Comparison of ENCODE assay signal across 11 cellular contexts in the genomic region with DNA sequence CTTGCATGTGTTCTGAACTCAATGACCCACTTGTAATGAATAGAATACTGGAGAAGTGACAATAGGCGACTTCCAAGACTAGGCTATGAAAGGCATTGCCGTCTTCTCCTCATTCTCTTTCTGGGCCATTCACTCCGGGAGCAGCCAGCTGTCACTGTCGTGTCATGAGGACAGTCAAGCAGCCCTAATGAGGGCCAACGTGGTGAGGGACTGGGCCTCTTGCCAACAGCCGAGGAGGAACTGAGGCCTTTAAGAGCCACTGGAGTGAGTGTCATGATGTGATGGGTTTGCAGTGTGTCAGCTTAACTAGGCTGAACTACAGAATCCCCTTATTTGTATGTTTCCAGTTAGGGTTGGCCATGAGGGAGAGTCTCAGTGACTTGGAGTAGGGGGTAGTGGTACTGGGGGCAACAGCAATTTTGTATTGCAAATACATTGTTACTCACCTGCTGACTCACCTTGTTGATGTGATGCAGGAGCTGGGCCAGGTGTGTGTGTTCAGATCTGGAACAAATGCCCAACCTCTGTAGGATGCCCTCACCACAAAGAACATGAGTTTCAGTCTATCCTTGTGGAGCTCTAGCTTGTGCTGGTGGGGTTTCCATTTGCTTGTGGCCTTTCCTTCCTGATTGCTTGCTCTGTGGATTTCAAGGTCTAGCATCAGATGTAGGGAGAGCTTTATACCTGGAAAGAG.
DNase-seq lines count a peak whose midpoint lies in the region; ATAC-seq and TF ChIP-seq lines count a peak whose summit lies in the region.
"Had no signal": no experiment of that assay in that cellular context is flagged by ENCODE, and none has a peak within 500 bp of the region (broad histone marks: within the 10 kb centered on the region; RNA-seq: fewer than 3 reads in every experiment).

No MANE protein-coding gene starts in this region.

- intact Hi-C loops in dorsolateral prefrontal cortex (cut with DNase I), result no loop called here

- H3K4me3 ChIP-seq in dorsolateral prefrontal cortex, result no peak overlapping the region
- H3K4me3 ChIP-seq: GM23248 had no signal

- peak overlapping the region; percentile 30 for H3K27ac Mint-ChIP-seq in activated naive CD4-positive, alpha-beta T cell treated with anti-CD3 and anti-CD28 coated beads, Interleukin-2, amount 50 U/mL, for 24 hours
- H3K27ac Mint-ChIP-seq in activated naive CD4-positive, alpha-beta T cell treated with anti-CD3 and anti-CD28 coated beads, Interleukin-2, amount 10 ng/mL, durations not matched to agents 7 days and 5 days, result no peak overlapping the region
- no peak overlapping the region for H3K27ac Mint-ChIP-seq in stimulated activated memory B cell treated with anti-CD40 and anti-IgM and Interleukin-4, amounts not matched to agents 10 μg/mL and 1 μg/mL and 100 μg/mL, for 72 hours

- CTCF ChIA-PET in activated naive CD4-positive, alpha-beta T cell treated with anti-CD3 and anti-CD28 coated beads, Interleukin-2, amount 10 ng/mL, durations not matched to agents 7 days and 5 days (lab: Charles Lee), result interaction anchor here (0.8 kb wide), 1 partner anchor 14 kb away, joined by 3 read pairs; no protein-coding TSS in a partner anchor

- H3K4me1 Mint-ChIP-seq in activated naive CD4-positive, alpha-beta T cell treated with anti-CD3 and anti-CD28 coated beads, Interleukin-2, amount 50 U/mL, for 24 hours, result peaks cover 8% of the 10 kb centered on the region
- H3K4me1 Mint-ChIP-seq in activated naive CD4-positive, alpha-beta T cell treated with anti-CD3 and anti-CD28 coated beads, Interleukin-2, amount 10 ng/mL, durations not matched to agents 7 days and 5 days, result peaks cover 9% of the 10 kb centered on the region
- peaks cover 8% of the 10 kb centered on the region for H3K4me1 Mint-ChIP-seq in activated T-cell treated with anti-CD3 and anti-CD28 coated beads, Interleukin-2, amount 50 U/mL, for 4 hours (ENCODE audit: low read depth)
- H3K4me1 Mint-ChIP-seq in stimulated activated memory B cell treated with anti-CD40 and anti-IgM and Interleukin-4, amounts not matched to agents 10 μg/mL and 1 μg/mL and 100 μg/mL, for 72 hours, result peaks cover 12% of the 10 kb centered on the region

- DNase-seq in activated naive CD4-positive, alpha-beta T cell treated with anti-CD3 and anti-CD28 coated beads, Interleukin-2, amount 10 ng/mL, durations not matched to agents 7 days and 5 days, result no peak
- peak; percentile 85 for DNase-seq in NCI-H2029 treated with DMSO at 0.1 percent for 48 hours (lab: John Stamatoyannopoulos, UW)
- DNase-seq in dorsolateral prefrontal cortex, result peak in 6 of 10 donors; percentile 24 to 71 (median 66)
- DNase-seq in retina, result peak; percentile 71
- no peak for DNase-seq in activated T-cell treated with anti-CD3 and anti-CD28 coated beads, Interleukin-2, amount 50 U/mL, for 4 hours
- DNase-seq in LoVo (ENCODE audit: low spot score), result no peak
- DNase-seq: GM23248, mesendoderm had no signal

- H3K4me3 Mint-ChIP-seq in activated naive CD4-positive, alpha-beta T cell treated with anti-CD3 and anti-CD28 coated beads, Interleukin-2, amount 50 U/mL, for 24 hours, result no peak overlapping the region
- H3K4me3 Mint-ChIP-seq in activated naive CD4-positive, alpha-beta T cell treated with anti-CD3 and anti-CD28 coated beads, Interleukin-2, amount 10 ng/mL, durations not matched to agents 7 days and 5 days, result no peak overlapping the region
- H3K4me3 Mint-ChIP-seq in activated T-cell treated with anti-CD3 and anti-CD28 coated beads, Interleukin-2, amount 50 U/mL, for 4 hours, result no peak overlapping the region
- H3K4me3 Mint-ChIP-seq in stimulated activated memory B cell treated with anti-CD40 and anti-IgM and Interleukin-4, amounts not matched to agents 10 μg/mL and 1 μg/mL and 100 μg/mL, for 72 hours, result no peak overlapping the region

- no peak for ATAC-seq in activated T-cell treated with anti-CD3 and anti-CD28 coated beads, Interleukin-2, amount 50 U/mL, for 4 hours
- ATAC-seq in stimulated activated memory B cell treated with anti-CD40 and anti-IgM and Interleukin-4, amounts not matched to agents 10 μg/mL and 1 μg/mL and 100 μg/mL, for 72 hours, result no peak
- ATAC-seq: esophagus mucosa had no signal

- TF ChIP-seq CTCF in dorsolateral prefrontal cortex (IDR thresholded peaks at IDR 0.05 in 54 of 56, conservative IDR thresholded peaks at IDR 0.05 in 2 of 56; ENCODE audit: low read depth in 1 of 56, partially characterized antibody in 56 of 56), result peak in 16 of 56 donors; percentile 11 to 61 (median 31)

- H3K27me3 ChIP-seq in dorsolateral prefrontal cortex, result peaks cover 0 to 5% (median 0%) of the 10 kb centered on the region in 45 donors

- peak overlapping the region in 1 of 59 donors; percentile 17 for H3K27ac ChIP-seq in dorsolateral prefrontal cortex
- H3K27ac ChIP-seq: GM23248 had no signal

- no peaks in the 10 kb centered on the region for H3K36me3 Mint-ChIP-seq in activated naive CD4-positive, alpha-beta T cell treated with anti-CD3 and anti-CD28 coated beads, Interleukin-2, amount 50 U/mL, for 24 hours
- H3K36me3 Mint-ChIP-seq in activated naive CD4-positive, alpha-beta T cell treated with anti-CD3 and anti-CD28 coated beads, Interleukin-2, amount 10 ng/mL, durations not matched to agents 7 days and 5 days, result no peaks in the 10 kb centered on the region
- no peaks in the 10 kb centered on the region for H3K36me3 Mint-ChIP-seq in activated T-cell treated with anti-CD3 and anti-CD28 coated beads, Interleukin-2, amount 50 U/mL, for 4 hours (ENCODE audit: insufficient read depth)
- no peaks in the 10 kb centered on the region for H3K36me3 Mint-ChIP-seq in stimulated activated memory B cell treated with anti-CD40 and anti-IgM and Interleukin-4, amounts not matched to agents 10 μg/mL and 1 μg/mL and 100 μg/mL, for 72 hours

- H3K27me3 Mint-ChIP-seq in activated naive CD4-positive, alpha-beta T cell treated with anti-CD3 and anti-CD28 coated beads, Interleukin-2, amount 50 U/mL, for 24 hours, result no peaks in the 10 kb centered on the region
- H3K27me3 Mint-ChIP-seq in activated naive CD4-positive, alpha-beta T cell treated with anti-CD3 and anti-CD28 coated beads, Interleukin-2, amount 10 ng/mL, durations not matched to agents 7 days and 5 days, result no peaks in the 10 kb centered on the region
- H3K27me3 Mint-ChIP-seq in activated T-cell treated with anti-CD3 and anti-CD28 coated beads, Interleukin-2, amount 50 U/mL, for 4 hours (ENCODE audit: low read depth), result peaks cover 9% of the 10 kb centered on the region
- peaks cover 63% of the 10 kb centered on the region for H3K27me3 Mint-ChIP-seq in stimulated activated memory B cell treated with anti-CD40 and anti-IgM and Interleukin-4, amounts not matched to agents 10 μg/mL and 1 μg/mL and 100 μg/mL, for 72 hours

- H3K9me3 Mint-ChIP-seq in activated naive CD4-positive, alpha-beta T cell treated with anti-CD3 and anti-CD28 coated beads, Interleukin-2, amount 50 U/mL, for 24 hours, result no peaks in the 10 kb centered on the region
- peaks cover 3% of the 10 kb centered on the region for H3K9me3 Mint-ChIP-seq in activated naive CD4-positive, alpha-beta T cell treated with anti-CD3 and anti-CD28 coated beads, Interleukin-2, amount 10 ng/mL, durations not matched to agents 7 days and 5 days
- H3K9me3 Mint-ChIP-seq in activated T-cell treated with anti-CD3 and anti-CD28 coated beads, Interleukin-2, amount 50 U/mL, for 4 hours, result no peaks in the 10 kb centered on the region
- no peaks in the 10 kb centered on the region for H3K9me3 Mint-ChIP-seq in stimulated activated memory B cell treated with anti-CD40 and anti-IgM and Interleukin-4, amounts not matched to agents 10 μg/mL and 1 μg/mL and 100 μg/mL, for 72 hours

Comparison
In these comparisons a context has a peak if more than half of its experiments do, and no peak if none do; other contexts are left out.
1. DNase-seq: peak in NCI-H2029 treated with DMSO at 0.1 percent for 48 hours (single experiment), dorsolateral prefrontal cortex (6 of 10) and retina (single experiment); none in activated naive CD4-positive, alpha-beta T cell treated with anti-CD3 and anti-CD28 coated beads, Interleukin-2, amount 10 ng/mL, durations not matched to agents 7 days and 5 days (single experiment), activated T-cell treated with anti-CD3 and anti-CD28 coated beads, Interleukin-2, amount 50 U/mL, for 4 hours (single experiment) and LoVo (single experiment).